Comparison of ENCODE assay signal across 27 cellular contexts in genomic region chr3:84125201-84125721, GRCh38.
"Had no signal": no experiment of that assay in that cellular context is flagged by ENCODE, and none has a peak within 500 bp of the region (broad histone marks: within the 10 kb centered on the region; RNA-seq: fewer than 3 reads in every experiment).

No MANE protein-coding gene starts in this region.

- H3K27ac Mint-ChIP-seq: activated CD8-positive, alpha-beta memory T cell treated with anti-CD3 and anti-CD28 coated beads, Interleukin-2, amount 10 ng/mL, durations not matched to agents 7 days and 5 days; activated naive CD4-positive, alpha-beta T cell treated with anti-CD3 and anti-CD28 coated beads, Interleukin-2, amount 50 U/mL, for 72 hours; activated T-cell treated with anti-CD3 and anti-CD28 coated beads, Interleukin-2, amount 50 U/mL, for 24 hours; T-helper 17 cell; WTC11 had no signal

- H3K27me3 Mint-ChIP-seq: activated CD8-positive, alpha-beta memory T cell treated with anti-CD3 and anti-CD28 coated beads, Interleukin-2, amount 10 ng/mL, durations not matched to agents 7 days and 5 days; activated T-cell treated with anti-CD3 and anti-CD28 coated beads, Interleukin-2, amount 50 U/mL, for 24 hours; T-helper 17 cell had no signal

- H3K36me3 Mint-ChIP-seq: activated CD8-positive, alpha-beta memory T cell treated with anti-CD3 and anti-CD28 coated beads, Interleukin-2, amount 10 ng/mL, durations not matched to agents 7 days and 5 days; activated naive CD4-positive, alpha-beta T cell treated with anti-CD3 and anti-CD28 coated beads, Interleukin-2, amount 50 U/mL, for 72 hours; WTC11 had no signal

- H3K9me3 ChIP-seq: SJSA1 had no signal

- H3K27me3 ChIP-seq: brain microvascular endothelial cell, cardiac muscle cell, Peyer's patch, SJSA1 had no signal

- H3K4me1 Mint-ChIP-seq: activated CD8-positive, alpha-beta memory T cell treated with anti-CD3 and anti-CD28 coated beads, Interleukin-2, amount 10 ng/mL, durations not matched to agents 7 days and 5 days; T-helper 17 cell; WTC11 had no signal

- H3K4me3 Mint-ChIP-seq: activated CD8-positive, alpha-beta memory T cell treated with anti-CD3 and anti-CD28 coated beads, Interleukin-2, amount 10 ng/mL, durations not matched to agents 7 days and 5 days; activated T-cell treated with anti-CD3 and anti-CD28 coated beads, Interleukin-2, amount 50 U/mL, for 24 hours; T-helper 17 cell; WTC11 had no signal

- H3K36me3 ChIP-seq: brain microvascular endothelial cell, cardiac muscle cell, Peyer's patch, SJSA1 had no signal

- DNase-seq: activated CD4-positive, alpha-beta T cell treated with anti-CD3 and anti-CD28 coated beads for 48 hours; activated CD4-positive, alpha-beta T cell treated with anti-CD3 and anti-CD28 coated beads, Interleukin-2, amount 50 U/mL, for 4 hours; activated CD4-positive, CD25-positive, alpha-beta regulatory T cell treated with anti-CD3 and anti-CD28 coated beads, Interleukin-2, amount 50 U/mL, for 72 hours; activated CD8-positive, alpha-beta memory T cell treated with anti-CD3 and anti-CD28 coated beads, Interleukin-2, amount 10 ng/mL, durations not matched to agents 7 days and 5 days; activated effector memory CD4-positive, alpha-beta T cell treated with anti-CD3 and anti-CD28 coated beads, Interleukin-2, amount 50 U/mL, for 16 hours; activated naive CD4-positive, alpha-beta T cell treated with Interleukin-2 at 50 U/mL for 16 hours; activated T-cell treated with anti-CD3 and anti-CD28 coated beads, Interleukin-2, amount 50 U/mL, for 24 hours; amygdala; brain microvascular endothelial cell; NCI-H1092; NCI-H1417; NCI-H1694; NCI-H2029 treated with DMSO at 0.1 percent for 48 hours; NCI-H510A treated with DMSO at 0.1 percent for 48 hours; NCI-H69; NK-92 treated with Interleukin-12 subunit alpha and Interleukin-12 subunit beta, amount 100 ng/mL, for 24 hours; OCI-M1; Peyer's patch; SHP77; T-helper 17 cell; T-helper 9 cell had no signal

- ATAC-seq: activated CD8-positive, alpha-beta memory T cell treated with anti-CD3 and anti-CD28 coated beads, Interleukin-2, amount 10 ng/mL, durations not matched to agents 7 days and 5 days; activated naive CD4-positive, alpha-beta T cell treated with anti-CD3 and anti-CD28 coated beads, Interleukin-2, amount 50 U/mL, for 72 hours; T-helper 17 cell; WTC11 had no signal

- H3K4me3 ChIP-seq: cardiac muscle cell, Peyer's patch, SJSA1 had no signal

- H3K27ac ChIP-seq: brain microvascular endothelial cell, cardiac muscle cell, KMS-11, Peyer's patch, RWPE1, SJSA1 had no signal

- H3K4me1 ChIP-seq: Peyer's patch, SJSA1 had no signal
